ENCODE assay signal across 9 cellular contexts in genomic region chr13:46385946-46386345, GRCh38. TPM values are rescaled to one million over a fixed set of nuclear protein-coding genes. Genes with fewer than 3 reads are reported as not detected.
DNase-seq lines count a peak whose midpoint lies in the region; ATAC-seq and TF ChIP-seq lines count a peak whose summit lies in the region.
"Had no signal": no experiment of that assay in that cellular context is flagged by ENCODE, and none has a peak within 500 bp of the region (broad histone marks: within the 10 kb centered on the region; RNA-seq: fewer than 3 reads in every experiment).

No MANE protein-coding gene starts in this region.

- peaks cover 4 to 36% (median 18%) of the 10 kb centered on the region in 3 donors for H3K27me3 ChIP-seq in sigmoid colon

- 6 to 37% methylated on average over 10 of the region's 10 CpGs for WGBS in sigmoid colon, 2 donors

- peaks cover 0 to 11% (median 4%) of the 10 kb centered on the region in 4 donors for H3K4me1 ChIP-seq in sigmoid colon

- H3K36me3 ChIP-seq in sigmoid colon = no peaks in the 10 kb centered on the region

- no peak for TF ChIP-seq CTCF in sigmoid colon (IDR thresholded peaks at IDR 0.05)

- intact Hi-C loops in sigmoid colon (cut with DNase I) = no loop called here

- no peak for TF ChIP-seq EP300 in sigmoid colon (IDR thresholded peaks at IDR 0.05)

- peak; percentile 21 for ATAC-seq in GM18498 (IDR thresholded peaks at IDR 0.05; ENCODE audit: unreplicated experiment)

- no peak for TF ChIP-seq POLR2A in sigmoid colon (IDR thresholded peaks at IDR 0.05)

- DNase-seq in NAMALWA (ENCODE audit: low spot score) (peak; percentile 53), germinal center (ENCODE audit: low spot score) (peak; percentile 30), sigmoid colon (no peak), ecto neural progenitor cell (ENCODE audit: low spot score) (no peak), DMS 273 treated with DMSO at 0.1 percent for 48 hours (lab: John Stamatoyannopoulos, UW) (no peak)
- no peak for DNase-seq in activated CD8-positive, alpha-beta memory T cell treated with anti-CD3 and anti-CD28 coated beads, Interleukin-2, amount 50 U/mL, for 48 hours
- DNase-seq: amniotic stem cell had no signal

- peak overlapping the region in 3 of 4 donors; percentile 40 to 48 (median 44) for H3K4me3 ChIP-seq in sigmoid colon

- H3K9me3 ChIP-seq in sigmoid colon = no peaks in the 10 kb centered on the region

- H3K27ac ChIP-seq in sigmoid colon = peak overlapping the region in 1 of 4 donors; percentile 20

RNA-seq across cellular contexts. Expression of gene RUBCNL, which starts 1.1 kb away (rescaled TPM):
- total RNA-seq in sigmoid colon = 1 to 10 TPM; 1.4 to 2.9 (median 2.2) TPM
- 10 to 100 TPM in 1 of 3 donors, 1 to 10 TPM in 2; 7.6 to 26.9 (median 9.0) TPM for polyA plus RNA-seq in sigmoid colon
- total RNA-seq: G401 had no signal

Comparison
In these comparisons a context has a peak if more than half of its experiments do, and no peak if none do; other contexts are left out.
1. DNase-seq: peak in NAMALWA (single experiment) and germinal center (single experiment); none in sigmoid colon (single experiment), ecto neural progenitor cell (single experiment), DMS 273 treated with DMSO at 0.1 percent for 48 hours (single experiment) and activated CD8-positive, alpha-beta memory T cell treated with anti-CD3 and anti-CD28 coated beads, Interleukin-2, amount 50 U/mL, for 48 hours (single experiment).